28 cellular contexts compared by ENCODE assay signal in the genomic region with DNA sequence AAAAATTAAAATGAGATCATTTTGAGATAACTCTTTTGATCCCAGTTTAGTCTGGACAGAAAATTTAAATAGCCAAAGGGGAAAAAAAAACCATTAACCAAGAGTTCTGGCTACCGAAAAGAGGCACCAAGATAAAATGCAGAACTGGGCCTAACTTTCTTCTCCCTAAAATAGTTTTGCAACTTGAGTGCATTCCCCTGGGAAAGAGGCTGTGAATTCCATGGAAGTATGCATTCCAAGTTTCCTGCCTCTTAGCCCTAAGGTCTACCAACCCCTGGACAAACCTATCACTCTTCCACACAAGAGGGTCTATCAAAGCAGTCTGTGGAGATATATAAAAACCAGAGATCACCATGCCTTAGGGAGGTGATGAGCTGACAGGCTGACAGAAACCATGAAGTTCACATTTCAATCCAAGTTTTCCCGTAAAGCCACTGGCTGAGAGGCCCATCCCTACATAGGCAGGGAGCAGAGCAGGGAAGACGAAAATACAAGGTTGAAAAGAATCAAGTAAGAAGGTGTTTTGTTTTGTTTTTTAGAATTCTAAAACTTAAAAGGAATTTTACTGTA. TPM values are rescaled to one million over a fixed set of nuclear protein-coding genes. Genes with fewer than 3 reads are reported as not detected.
A peak's percentile ranks its signal among the peaks of the same experiment; 100 is the strongest.
DNase-seq lines count a peak whose midpoint lies in the region; ATAC-seq and TF ChIP-seq lines count a peak whose summit lies in the region.
"Had no signal": no experiment of that assay in that cellular context is flagged by ENCODE, and none has a peak within 500 bp of the region (broad histone marks: within the 10 kb centered on the region; RNA-seq: fewer than 3 reads in every experiment).

No MANE protein-coding gene starts in this region.

- no peak overlapping the region for H2AFZ ChIP-seq in MM.1S (ENCODE audit: low read length)

- TF ChIP-seq CTCF in fibroblast of the aortic adventitia (IDR thresholded peaks at IDR 0.05; ENCODE audit: insufficient read depth, low read length) (no peak), stomach (IDR thresholded peaks at IDR 0.05) (no peak), tibial nerve (IDR thresholded peaks at IDR 0.05) (no peak), MM.1S (IDR thresholded peaks at IDR 0.05; ENCODE audit: low read length) (no peak)

- H3K4me3 ChIP-seq in fibroblast of the aortic adventitia (ENCODE audit: low read depth, low read length) (no peak overlapping the region), stomach (no peak overlapping the region), tibial nerve (no peak overlapping the region), MM.1S (ENCODE audit: low read length) (no peak overlapping the region)
- H3K4me3 ChIP-seq: Peyer's patch, SJCRH30 had no signal

- peak; percentile 27 for DNase-seq in ELF-1 (ENCODE audit: low read depth, low spot score)
- DNase-seq in fibroblast of the aortic adventitia (ENCODE audit: low read depth): peak; percentile 54
- peak; percentile 70 for DNase-seq in islet precursor cell
- DNase-seq in stomach: no peak
- no peak for DNase-seq in stimulated activated CD4-positive, alpha-beta T cell treated with anti-CD3 and anti-CD28 coated beads, Interleukin-15, amount 100 ng/mL, for 24 hours
- no peak for DNase-seq in tibial nerve (ENCODE audit: low spot score in 2 of 2)
- no peak for DNase-seq in MM.1S
- DNase-seq: activated CD4-positive, alpha-beta T cell treated with anti-CD3 and anti-CD28 coated beads, Interleukin-2, amount 10 ng/mL, durations not matched to agents 7 days and 5 days; activated naive CD4-positive, alpha-beta T cell treated with Interleukin-2 at 50 U/mL for 16 hours; activated T-cell treated with anti-CD3 and anti-CD28 coated beads, Interleukin-2, amount 50 U/mL, for 4 hours; BE2C; CD8-positive, alpha-beta memory T cell; DMS 273 treated with DMSO at 0.1 percent for 48 hours; effector memory CD4-positive, alpha-beta T cell; foreskin keratinocyte; H7; hippocampal formation; naive thymus-derived CD8-positive, alpha-beta T cell; NCI-H1105; NCI-H2029; NCI-H226; nucleus accumbens; Peyer's patch; SJCRH30; stimulated activated CD4-positive, alpha-beta T cell treated with anti-CD3 and anti-CD28 coated beads, Interleukin-4, amount 100 ng/mL, for 1 hour; substantia nigra had no signal

- H3K9ac ChIP-seq in MM.1S (ENCODE audit: low read length): no peak overlapping the region

- no peaks in the 10 kb centered on the region for H3K27me3 ChIP-seq in stomach
- H3K27me3 ChIP-seq in tibial nerve: no peaks in the 10 kb centered on the region
- H3K27me3 ChIP-seq in MM.1S (replicated peaks; ENCODE audit: insufficient read depth, low read length): no peaks in the 10 kb centered on the region
- H3K27me3 ChIP-seq: BE2C, foreskin keratinocyte, Peyer's patch, SJCRH30 had no signal

- TF ChIP-seq EP300 in stomach (IDR thresholded peaks at IDR 0.05): no peak
- TF ChIP-seq EP300 in tibial nerve (IDR thresholded peaks at IDR 0.05): no peak

- TF ChIP-seq POLR2A in stomach (IDR thresholded peaks at IDR 0.05): no peak
- no peak for TF ChIP-seq POLR2A in tibial nerve (IDR thresholded peaks at IDR 0.05)

- no peak overlapping the region for H3K4me2 ChIP-seq in MM.1S (ENCODE audit: low read depth, low read length)

- H3K4me1 ChIP-seq in stomach (peaks cover 0 to 42% (median 15%) of the 10 kb centered on the region in 4 donors), tibial nerve (peaks cover 0 to 37% (median 7%) of the 10 kb centered on the region in 4 donors), MM.1S (ENCODE audit: low read length) (no peaks in the 10 kb centered on the region)
- H3K4me1 ChIP-seq: foreskin keratinocyte, Peyer's patch had no signal

- H4K20me1 ChIP-seq in MM.1S (ENCODE audit: insufficient read depth, low read length): no peaks in the 10 kb centered on the region

- H3F3A ChIP-seq in MM.1S (ENCODE audit: insufficient read depth, low read length): no peaks in the 10 kb centered on the region

- H3K36me3 ChIP-seq in stomach: peaks cover 0 to 19% (median 18%) of the 10 kb centered on the region in 4 donors
- H3K36me3 ChIP-seq in tibial nerve: peaks cover 0 to 18% (median 4%) of the 10 kb centered on the region in 3 donors
- H3K36me3 ChIP-seq in MM.1S (replicated peaks; ENCODE audit: insufficient read depth, low read length): no peaks in the 10 kb centered on the region
- H3K36me3 ChIP-seq: BE2C, SJCRH30 had no signal

- no peaks in the 10 kb centered on the region for H3K9me2 ChIP-seq in MM.1S (replicated peaks; ENCODE audit: insufficient read depth, low read length)

- intact Hi-C loops in stomach (cut with DNase I; ENCODE audit: low total_unique reads): no loop called here

- H3K9me3 ChIP-seq in stomach (no peaks in the 10 kb centered on the region), tibial nerve (no peaks in the 10 kb centered on the region), MM.1S (replicated peaks; ENCODE audit: insufficient read depth, low read length) (no peaks in the 10 kb centered on the region)
- H3K9me3 ChIP-seq: BE2C, Peyer's patch, SJCRH30 had no signal

- ATAC-seq in GM18868 (IDR thresholded peaks at IDR 0.05; ENCODE audit: unreplicated experiment): no peak
- ATAC-seq: activated T-cell treated with anti-CD3 and anti-CD28 coated beads, Interleukin-2, amount 50 U/mL, for 4 hours; foreskin keratinocyte; left lobe of liver; naive thymus-derived CD8-positive, alpha-beta T cell had no signal

- H3K27ac ChIP-seq in stomach (peak overlapping the region in 3 of 5 donors; percentile 6 to 87 (median 75)), tibial nerve (peak overlapping the region in 1 of 4 donors; percentile 13), MM.1S (ENCODE audit: low read length) (no peak overlapping the region)
- H3K27ac ChIP-seq: foreskin keratinocyte, SJCRH30 had no signal

- H3K79me2 ChIP-seq in MM.1S (ENCODE audit: low read length): no peaks in the 10 kb centered on the region

- 79 to 96% (median 90%) methylated on average over 3 of the region's 3 CpGs for WGBS in stomach, 5 donors
- WGBS in tibial nerve, 2 donors: 80 to 84% methylated on average over 3 of the region's 3 CpGs

RNA-seq across cellular contexts. Expression of gene DCP1B, which starts 33.8 kb away (rescaled TPM):
- 6.2 and 23.5 TPM in 2 replicates for total RNA-seq in fibroblast of the aortic adventitia (ENCODE audit: low replicate concordance)
- total RNA-seq in stomach: 10 to 100 TPM in 4 of 5 donors, not detected in 1; 16.0 to 43.2 (median 28.4) TPM
- polyA plus RNA-seq in stomach: 1 to 10 TPM; 5.8 to 9.3 (median 6.5) TPM
- total RNA-seq in tibial nerve: 10 to 100 TPM in 3 of 4 donors, 1 to 10 TPM in 1; 7.5 to 21.0 (median 13.3) TPM

RNA-seq across cellular contexts. Expression of gene CACNA2D4, which starts 52.0 kb away (rescaled TPM):
- total RNA-seq in fibroblast of the aortic adventitia (ENCODE audit: low replicate concordance): 0.08 and 0.27 TPM in 2 replicates
- 1 to 10 TPM in 3 of 5 donors, under 1 TPM in 1, not detected in 1; 0.58 to 3.5 (median 1.5) TPM for total RNA-seq in stomach
- 1 to 10 TPM; 1.8 to 3.2 (median 1.9) TPM for polyA plus RNA-seq in stomach
- total RNA-seq in tibial nerve: 10 to 100 TPM; 10.1 to 16.2 (median 11.4) TPM

Comparison
In these comparisons a context has a peak if more than half of its experiments do, and no peak if none do; other contexts are left out.
1. DNase-seq: peak in ELF-1 (single experiment), fibroblast of the aortic adventitia (single experiment) and islet precursor cell (single experiment); none in stomach (single experiment), stimulated activated CD4-positive, alpha-beta T cell treated with anti-CD3 and anti-CD28 coated beads, Interleukin-15, amount 100 ng/mL, for 24 hours (single experiment), tibial nerve (0 of 2) and MM.1S (single experiment).